ENCODE assay signal across 1 cellular context in the genomic region with DNA sequence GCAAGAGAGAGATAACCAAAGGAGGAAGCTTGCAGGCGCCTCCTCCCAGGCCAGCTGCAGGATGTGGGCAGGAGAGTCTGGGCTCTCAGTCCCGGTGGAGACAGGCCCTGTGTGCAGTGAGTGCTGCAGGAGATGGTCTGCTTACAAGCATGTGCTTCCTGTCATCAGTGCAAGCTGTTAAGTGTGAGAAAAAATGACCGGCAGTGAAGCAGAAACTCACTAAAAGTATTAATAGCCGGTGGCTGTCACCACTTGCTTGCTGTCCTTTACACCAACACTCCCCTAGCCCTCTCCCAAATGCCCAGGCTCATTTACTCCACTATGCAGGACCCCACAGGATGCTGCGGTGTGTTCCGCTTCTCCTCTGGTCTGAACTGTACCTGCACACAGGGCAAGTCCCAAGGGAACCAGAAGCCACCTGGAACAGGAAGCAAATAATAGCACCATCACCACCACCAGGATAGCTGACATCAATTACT.
A peak's percentile ranks its signal among the peaks of the same experiment; 100 is the strongest.
TF ChIP-seq lines count a peak whose summit lies in the region.

No MANE protein-coding gene starts in this region.

TF ChIP-seq in GM12878, 131 proteins besides CTCF, POLR2A, EP300 and RAD21 (continued from another document):
- TF ChIP-seq, protein P1, sequence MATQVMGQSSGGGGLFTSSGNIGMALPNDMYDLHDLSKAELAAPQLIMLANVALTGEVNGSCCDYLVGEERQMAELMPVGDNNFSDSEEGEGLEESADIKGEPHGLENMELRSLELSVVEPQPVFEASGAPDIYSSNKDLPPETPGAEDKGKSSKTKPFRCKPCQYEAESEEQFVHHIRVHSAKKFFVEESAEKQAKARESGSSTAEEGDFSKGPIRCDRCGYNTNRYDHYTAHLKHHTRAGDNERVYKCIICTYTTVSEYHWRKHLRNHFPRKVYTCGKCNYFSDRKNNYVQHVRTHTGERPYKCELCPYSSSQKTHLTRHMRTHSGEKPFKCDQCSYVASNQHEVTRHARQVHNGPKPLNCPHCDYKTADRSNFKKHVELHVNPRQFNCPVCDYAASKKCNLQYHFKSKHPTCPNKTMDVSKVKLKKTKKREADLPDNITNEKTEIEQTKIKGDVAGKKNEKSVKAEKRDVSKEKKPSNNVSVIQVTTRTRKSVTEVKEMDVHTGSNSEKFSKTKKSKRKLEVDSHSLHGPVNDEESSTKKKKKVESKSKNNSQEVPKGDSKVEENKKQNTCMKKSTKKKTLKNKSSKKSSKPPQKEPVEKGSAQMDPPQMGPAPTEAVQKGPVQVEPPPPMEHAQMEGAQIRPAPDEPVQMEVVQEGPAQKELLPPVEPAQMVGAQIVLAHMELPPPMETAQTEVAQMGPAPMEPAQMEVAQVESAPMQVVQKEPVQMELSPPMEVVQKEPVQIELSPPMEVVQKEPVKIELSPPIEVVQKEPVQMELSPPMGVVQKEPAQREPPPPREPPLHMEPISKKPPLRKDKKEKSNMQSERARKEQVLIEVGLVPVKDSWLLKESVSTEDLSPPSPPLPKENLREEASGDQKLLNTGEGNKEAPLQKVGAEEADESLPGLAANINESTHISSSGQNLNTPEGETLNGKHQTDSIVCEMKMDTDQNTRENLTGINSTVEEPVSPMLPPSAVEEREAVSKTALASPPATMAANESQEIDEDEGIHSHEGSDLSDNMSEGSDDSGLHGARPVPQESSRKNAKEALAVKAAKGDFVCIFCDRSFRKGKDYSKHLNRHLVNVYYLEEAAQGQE (IDR thresholded peaks at IDR 0.05; ENCODE audit: low read depth, low read length), result no peak
- TF ChIP-seq, protein P2, sequence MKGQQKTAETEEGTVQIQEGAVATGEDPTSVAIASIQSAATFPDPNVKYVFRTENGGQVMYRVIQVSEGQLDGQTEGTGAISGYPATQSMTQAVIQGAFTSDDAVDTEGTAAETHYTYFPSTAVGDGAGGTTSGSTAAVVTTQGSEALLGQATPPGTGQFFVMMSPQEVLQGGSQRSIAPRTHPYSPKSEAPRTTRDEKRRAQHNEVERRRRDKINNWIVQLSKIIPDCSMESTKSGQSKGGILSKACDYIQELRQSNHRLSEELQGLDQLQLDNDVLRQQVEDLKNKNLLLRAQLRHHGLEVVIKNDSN (IDR thresholded peaks at IDR 0.05; ENCODE audit: borderline replicate concordance, extremely low read length, insufficient read depth, low read depth, low read length), result no peak
- TF ChIP-seq TBL1XR1 (IDR thresholded peaks at IDR 0.05; ENCODE audit: low read depth, low read length) (no peak), MTA3 (IDR thresholded peaks at IDR 0.05; ENCODE audit: borderline replicate concordance, low read length) (no peak), ZNF217 (IDR thresholded peaks at IDR 0.05) (no peak), NFYA (IDR thresholded peaks at IDR 0.05; ENCODE audit: borderline replicate concordance, low read depth, low read length) (no peak), PML (IDR thresholded peaks at IDR 0.05; ENCODE audit: low read length) (no peak), ETV6 (conservative IDR thresholded peaks at IDR 0.05 in 1 of 2, IDR thresholded peaks at IDR 0.05 in 1 of 2; ENCODE audit: borderline replicate concordance in 1 of 2, low read depth in 1 of 2) (no peak), WRNIP1 (IDR thresholded peaks at IDR 0.05; ENCODE audit: borderline replicate concordance, low read depth, low read length) (no peak), STAT1 (conservative IDR thresholded peaks at IDR 0.05) (no peak), RUNX3 (IDR thresholded peaks at IDR 0.05; ENCODE audit: low read length) (peak; percentile 65), ESRRA (IDR thresholded peaks at IDR 0.05; ENCODE audit: low read length) (no peak), RCOR1 (conservative IDR thresholded peaks at IDR 0.05; ENCODE audit: low read depth, low read length) (no peak), MEF2A (IDR thresholded peaks at IDR 0.05; ENCODE audit: insufficient read depth, low read depth, low read length) (0 out of 2 replicates have a peak, but pooled peaks have one; percentile 26), ZNF274 (IDR thresholded peaks at IDR 0.05; ENCODE audit: insufficient read depth, insufficient read length) (no peak), ZSCAN29 (IDR thresholded peaks at IDR 0.05) (no peak), MEF2B (IDR thresholded peaks at IDR 0.05; ENCODE audit: partially characterized antibody, poor library complexity, severe bottlenecking) (peak; percentile 79), HCFC1 (IDR thresholded peaks at IDR 0.05; ENCODE audit: low read length) (no peak), MTA2 (IDR thresholded peaks at IDR 0.05; ENCODE audit: low read depth) (no peak), NBN (IDR thresholded peaks at IDR 0.05) (0 out of 2 replicates have a peak, but pooled peaks have one; percentile 23), RBBP5 (conservative IDR thresholded peaks at IDR 0.05) (no peak)
- TF ChIP-seq, protein P3, sequence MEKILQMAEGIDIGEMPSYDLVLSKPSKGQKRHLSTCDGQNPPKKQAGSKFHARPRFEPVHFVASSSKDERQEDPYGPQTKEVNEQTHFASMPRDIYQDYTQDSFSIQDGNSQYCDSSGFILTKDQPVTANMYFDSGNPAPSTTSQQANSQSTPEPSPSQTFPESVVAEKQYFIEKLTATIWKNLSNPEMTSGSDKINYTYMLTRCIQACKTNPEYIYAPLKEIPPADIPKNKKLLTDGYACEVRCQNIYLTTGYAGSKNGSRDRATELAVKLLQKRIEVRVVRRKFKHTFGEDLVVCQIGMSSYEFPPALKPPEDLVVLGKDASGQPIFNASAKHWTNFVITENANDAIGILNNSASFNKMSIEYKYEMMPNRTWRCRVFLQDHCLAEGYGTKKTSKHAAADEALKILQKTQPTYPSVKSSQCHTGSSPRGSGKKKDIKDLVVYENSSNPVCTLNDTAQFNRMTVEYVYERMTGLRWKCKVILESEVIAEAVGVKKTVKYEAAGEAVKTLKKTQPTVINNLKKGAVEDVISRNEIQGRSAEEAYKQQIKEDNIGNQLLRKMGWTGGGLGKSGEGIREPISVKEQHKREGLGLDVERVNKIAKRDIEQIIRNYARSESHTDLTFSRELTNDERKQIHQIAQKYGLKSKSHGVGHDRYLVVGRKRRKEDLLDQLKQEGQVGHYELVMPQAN (conservative IDR thresholded peaks at IDR 0.05), result no peak
- TF ChIP-seq, protein P4, sequence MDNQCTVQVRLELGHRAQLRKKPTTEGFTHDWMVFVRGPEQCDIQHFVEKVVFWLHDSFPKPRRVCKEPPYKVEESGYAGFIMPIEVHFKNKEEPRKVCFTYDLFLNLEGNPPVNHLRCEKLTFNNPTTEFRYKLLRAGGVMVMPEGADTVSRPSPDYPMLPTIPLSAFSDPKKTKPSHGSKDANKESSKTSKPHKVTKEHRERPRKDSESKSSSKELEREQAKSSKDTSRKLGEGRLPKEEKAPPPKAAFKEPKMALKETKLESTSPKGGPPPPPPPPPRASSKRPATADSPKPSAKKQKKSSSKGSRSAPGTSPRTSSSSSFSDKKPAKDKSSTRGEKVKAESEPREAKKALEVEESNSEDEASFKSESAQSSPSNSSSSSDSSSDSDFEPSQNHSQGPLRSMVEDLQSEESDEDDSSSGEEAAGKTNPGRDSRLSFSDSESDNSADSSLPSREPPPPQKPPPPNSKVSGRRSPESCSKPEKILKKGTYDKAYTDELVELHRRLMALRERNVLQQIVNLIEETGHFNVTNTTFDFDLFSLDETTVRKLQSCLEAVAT (IDR thresholded peaks at IDR 0.05), result no peak
- TF ChIP-seq, protein P5, sequence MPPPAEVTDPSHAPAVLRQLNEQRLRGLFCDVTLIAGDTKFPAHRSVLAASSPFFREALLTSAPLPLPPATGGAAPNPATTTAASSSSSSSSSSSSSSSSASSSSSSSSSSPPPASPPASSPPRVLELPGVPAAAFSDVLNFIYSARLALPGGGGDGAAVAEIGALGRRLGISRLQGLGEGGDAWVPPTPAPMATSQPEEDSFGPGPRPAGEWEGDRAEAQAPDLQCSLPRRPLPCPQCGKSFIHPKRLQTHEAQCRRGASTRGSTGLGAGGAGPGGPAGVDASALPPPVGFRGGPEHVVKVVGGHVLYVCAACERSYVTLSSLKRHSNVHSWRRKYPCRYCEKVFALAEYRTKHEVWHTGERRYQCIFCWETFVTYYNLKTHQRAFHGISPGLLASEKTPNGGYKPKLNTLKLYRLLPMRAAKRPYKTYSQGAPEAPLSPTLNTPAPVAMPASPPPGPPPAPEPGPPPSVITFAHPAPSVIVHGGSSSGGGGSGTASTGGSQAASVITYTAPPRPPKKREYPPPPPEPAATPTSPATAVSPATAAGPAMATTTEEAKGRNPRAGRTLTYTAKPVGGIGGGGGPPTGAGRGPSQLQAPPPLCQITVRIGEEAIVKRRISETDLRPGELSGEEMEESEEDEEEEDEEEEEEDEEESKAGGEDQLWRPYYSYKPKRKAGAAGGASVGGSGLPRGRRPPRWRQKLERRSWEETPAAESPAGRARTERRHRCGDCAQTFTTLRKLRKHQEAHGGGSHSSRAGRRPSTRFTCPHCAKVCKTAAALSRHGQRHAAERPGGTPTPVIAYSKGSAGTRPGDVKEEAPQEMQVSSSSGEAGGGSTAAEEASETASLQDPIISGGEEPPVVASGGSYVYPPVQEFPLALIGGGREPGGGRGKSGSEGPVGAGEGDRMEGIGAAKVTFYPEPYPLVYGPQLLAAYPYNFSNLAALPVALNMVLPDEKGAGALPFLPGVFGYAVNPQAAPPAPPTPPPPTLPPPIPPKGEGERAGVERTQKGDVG (CRISPR knock-in tag; IDR thresholded peaks at IDR 0.05), result no peak
- TF ChIP-seq, protein P6, sequence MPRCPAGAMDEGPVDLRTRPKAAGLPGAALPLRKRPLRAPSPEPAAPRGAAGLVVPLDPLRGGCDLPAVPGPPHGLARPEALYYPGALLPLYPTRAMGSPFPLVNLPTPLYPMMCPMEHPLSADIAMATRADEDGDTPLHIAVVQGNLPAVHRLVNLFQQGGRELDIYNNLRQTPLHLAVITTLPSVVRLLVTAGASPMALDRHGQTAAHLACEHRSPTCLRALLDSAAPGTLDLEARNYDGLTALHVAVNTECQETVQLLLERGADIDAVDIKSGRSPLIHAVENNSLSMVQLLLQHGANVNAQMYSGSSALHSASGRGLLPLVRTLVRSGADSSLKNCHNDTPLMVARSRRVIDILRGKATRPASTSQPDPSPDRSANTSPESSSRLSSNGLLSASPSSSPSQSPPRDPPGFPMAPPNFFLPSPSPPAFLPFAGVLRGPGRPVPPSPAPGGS (IDR thresholded peaks at IDR 0.05; ENCODE audit: borderline replicate concordance, insufficient read depth, low read depth, low read length, poor library complexity, severe bottlenecking), result no peak
- TF ChIP-seq, protein P7, sequence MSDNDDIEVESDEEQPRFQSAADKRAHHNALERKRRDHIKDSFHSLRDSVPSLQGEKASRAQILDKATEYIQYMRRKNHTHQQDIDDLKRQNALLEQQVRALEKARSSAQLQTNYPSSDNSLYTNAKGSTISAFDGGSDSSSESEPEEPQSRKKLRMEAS (IDR thresholded peaks at IDR 0.05; ENCODE audit: low read depth, low read length), result no peak
- TF ChIP-seq, protein P8, sequence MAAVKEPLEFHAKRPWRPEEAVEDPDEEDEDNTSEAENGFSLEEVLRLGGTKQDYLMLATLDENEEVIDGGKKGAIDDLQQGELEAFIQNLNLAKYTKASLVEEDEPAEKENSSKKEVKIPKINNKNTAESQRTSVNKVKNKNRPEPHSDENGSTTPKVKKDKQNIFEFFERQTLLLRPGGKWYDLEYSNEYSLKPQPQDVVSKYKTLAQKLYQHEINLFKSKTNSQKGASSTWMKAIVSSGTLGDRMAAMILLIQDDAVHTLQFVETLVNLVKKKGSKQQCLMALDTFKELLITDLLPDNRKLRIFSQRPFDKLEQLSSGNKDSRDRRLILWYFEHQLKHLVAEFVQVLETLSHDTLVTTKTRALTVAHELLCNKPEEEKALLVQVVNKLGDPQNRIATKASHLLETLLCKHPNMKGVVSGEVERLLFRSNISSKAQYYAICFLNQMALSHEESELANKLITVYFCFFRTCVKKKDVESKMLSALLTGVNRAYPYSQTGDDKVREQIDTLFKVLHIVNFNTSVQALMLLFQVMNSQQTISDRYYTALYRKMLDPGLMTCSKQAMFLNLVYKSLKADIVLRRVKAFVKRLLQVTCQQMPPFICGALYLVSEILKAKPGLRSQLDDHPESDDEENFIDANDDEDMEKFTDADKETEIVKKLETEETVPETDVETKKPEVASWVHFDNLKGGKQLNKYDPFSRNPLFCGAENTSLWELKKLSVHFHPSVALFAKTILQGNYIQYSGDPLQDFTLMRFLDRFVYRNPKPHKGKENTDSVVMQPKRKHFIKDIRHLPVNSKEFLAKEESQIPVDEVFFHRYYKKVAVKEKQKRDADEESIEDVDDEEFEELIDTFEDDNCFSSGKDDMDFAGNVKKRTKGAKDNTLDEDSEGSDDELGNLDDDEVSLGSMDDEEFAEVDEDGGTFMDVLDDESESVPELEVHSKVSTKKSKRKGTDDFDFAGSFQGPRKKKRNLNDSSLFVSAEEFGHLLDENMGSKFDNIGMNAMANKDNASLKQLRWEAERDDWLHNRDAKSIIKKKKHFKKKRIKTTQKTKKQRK (IDR thresholded peaks at IDR 0.05; ENCODE audit: low read depth, low read length), result no peak
